ENCODE assay signal across 8 cellular contexts in the genomic region with DNA sequence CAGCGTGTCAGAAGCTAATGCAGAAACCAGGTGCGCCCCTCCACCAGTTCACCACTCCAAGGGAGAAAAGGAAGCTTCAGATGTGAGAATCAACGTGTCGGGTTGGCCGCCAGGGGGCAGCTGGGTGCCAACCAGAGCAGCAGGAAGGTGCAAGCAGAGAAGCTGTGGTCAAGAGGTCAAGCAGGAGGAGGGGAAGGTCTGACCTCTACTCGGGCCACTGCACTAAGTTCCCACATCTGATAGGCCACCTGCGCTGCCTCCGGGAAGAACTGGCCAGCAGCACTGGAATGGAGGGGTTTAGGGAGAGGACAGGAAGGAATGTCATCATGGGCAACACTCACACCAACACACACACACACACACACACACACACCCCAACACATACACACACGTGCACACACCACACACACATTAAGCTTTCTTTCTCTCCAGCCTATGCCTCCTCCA. TPM values are rescaled to one million over a fixed set of nuclear protein-coding genes. Genes with fewer than 3 reads are reported as not detected.
DNase-seq lines count a peak whose midpoint lies in the region; ATAC-seq and TF ChIP-seq lines count a peak whose summit lies in the region.

No MANE protein-coding gene starts in this region.

- H2BK120ac ChIP-seq in mesendoderm (ENCODE audit: low read depth, low read length): no peak overlapping the region

- no peak overlapping the region for H3K23ac ChIP-seq in mesendoderm (ENCODE audit: low read length)

- peaks cover 58% of the 10 kb centered on the region for H3K36me3 Mint-ChIP-seq in activated CD4-positive, alpha-beta memory T cell treated with anti-CD3 and anti-CD28 coated beads for 36 hours

- H2BK5ac ChIP-seq in mesendoderm (ENCODE audit: low read length): no peak overlapping the region

- no peak overlapping the region for H4K8ac ChIP-seq in mesendoderm (ENCODE audit: low read depth, low read length)

- H2AFZ ChIP-seq in DND-41 (ENCODE audit: low read depth, low read length): no peak overlapping the region

- peak; percentile 64 for DNase-seq in DND-41
- DNase-seq in NCI-H510A treated with DMSO at 0.1 percent for 48 hours (lab: John Stamatoyannopoulos, UW): peak; percentile 36
- DNase-seq in activated CD4-positive, alpha-beta memory T cell treated with anti-CD3 and anti-CD28 coated beads for 36 hours: peak; percentile 74
- peak; percentile 39 to 58 (median 40) for DNase-seq in effector memory CD4-positive, alpha-beta T cell
- DNase-seq in mesendoderm: peak; percentile 72
- peak; percentile 40 to 48 for DNase-seq in stimulated activated CD8-positive, alpha-beta memory T cell treated with anti-CD3 and anti-CD28 coated beads, Interleukin-2, amount 100 ng/mL, for 48 hours (ENCODE audit: low read depth in 2 of 2)
- DNase-seq in SJCRH30: no peak

- H3K36me3 ChIP-seq in DND-41 (ENCODE audit: insufficient read depth, low read length): peaks cover 90% of the 10 kb centered on the region
- peaks cover 15 to 94% of the 10 kb centered on the region in 2 experiments; a peak in 2 of 3 replicates for H3K36me3 ChIP-seq in HEK293 (ENCODE audit: control insufficient read depth in 2 of 2, insufficient read depth in 1 of 2, low read length in 2 of 2)
- H3K36me3 ChIP-seq in effector memory CD4-positive, alpha-beta T cell (ENCODE audit: control insufficient read depth, insufficient read depth, low read length): peaks cover 92% of the 10 kb centered on the region
- H3K36me3 ChIP-seq in mesendoderm (ENCODE audit: control insufficient read depth, insufficient read depth, low read length): peaks cover 38% of the 10 kb centered on the region
- peaks cover 93% of the 10 kb centered on the region for H3K36me3 ChIP-seq in SJCRH30

- peak; percentile 57 for ATAC-seq in DND-41 (ENCODE audit: insufficient read depth, low read depth)

- H3K27ac ChIP-seq in DND-41 (ENCODE audit: low read length) (peak overlapping the region; percentile 60), HEK293 (ENCODE audit: extremely low read depth, low read depth, low read length) (no peak overlapping the region), mesendoderm (ENCODE audit: low read depth, low read length) (no peak overlapping the region), SJCRH30 (no peak overlapping the region)
- H3K27ac ChIP-seq in effector memory CD4-positive, alpha-beta T cell (ENCODE audit: insufficient read depth, low read length, poor library complexity, severe bottlenecking): peak overlapping the region; percentile 62

- H3K4ac ChIP-seq in mesendoderm (ENCODE audit: low read depth, low read length): no peak overlapping the region

- CTCF ChIA-PET in HEK293 (lab: Yijun Ruan, JAX): interaction anchor here (0.6 to 11.0 kb wide), 50 partner anchors 9 to 1049 kb away, joined by 3 to 278 read pairs (median 4); a partner anchor contains a TSS
- CTCF ChIA-PET in activated CD4-positive, alpha-beta memory T cell treated with anti-CD3 and anti-CD28 coated beads for 36 hours (lab: Charles Lee): interaction anchor here (0.6 to 16.5 kb wide), 49 partner anchors 11 to 321 kb away, joined by 3 to 553 read pairs (median 5); a partner anchor contains a TSS

- H3K4me3 Mint-ChIP-seq in activated CD4-positive, alpha-beta memory T cell treated with anti-CD3 and anti-CD28 coated beads for 36 hours: no peak overlapping the region

- H4K5ac ChIP-seq in mesendoderm (ENCODE audit: low read length): no peak overlapping the region

- peaks cover 8% of the 10 kb centered on the region for H4K20me1 ChIP-seq in DND-41 (ENCODE audit: insufficient read depth, low read length)

- no peaks in the 10 kb centered on the region for H3K79me1 ChIP-seq in mesendoderm (ENCODE audit: low read length)

- no peaks in the 10 kb centered on the region for H3K79me2 ChIP-seq in DND-41 (ENCODE audit: insufficient read depth, low read length)
- no peaks in the 10 kb centered on the region for H3K79me2 ChIP-seq in mesendoderm (ENCODE audit: control insufficient read depth, insufficient read depth, low read length)

- no peaks in the 10 kb centered on the region for H3K27me3 ChIP-seq in DND-41 (ENCODE audit: insufficient read depth, low read length, poor library complexity)
- H3K27me3 ChIP-seq in effector memory CD4-positive, alpha-beta T cell (replicated peaks; ENCODE audit: control insufficient read depth, insufficient read depth, low read length, poor library complexity, severe bottlenecking): no peaks in the 10 kb centered on the region
- no peaks in the 10 kb centered on the region for H3K27me3 ChIP-seq in mesendoderm (ENCODE audit: insufficient read depth, low read length, poor library complexity)
- H3K27me3 ChIP-seq in SJCRH30: no peaks in the 10 kb centered on the region

- H3K4me1 ChIP-seq in DND-41 (ENCODE audit: insufficient read depth, low read length): peaks cover 35% of the 10 kb centered on the region
- no peaks in the 10 kb centered on the region for H3K4me1 ChIP-seq in HEK293 (ENCODE audit: control insufficient read depth, insufficient read depth, low read length)
- H3K4me1 ChIP-seq in effector memory CD4-positive, alpha-beta T cell (ENCODE audit: control insufficient read depth, insufficient read depth, low read length, poor library complexity, severe bottlenecking): peaks cover 15% of the 10 kb centered on the region
- H3K4me1 ChIP-seq in mesendoderm (ENCODE audit: control insufficient read depth, low read depth, low read length): no peaks in the 10 kb centered on the region
- H3K4me1 ChIP-seq in SJCRH30: no peaks in the 10 kb centered on the region

- H3K4me1 Mint-ChIP-seq in activated CD4-positive, alpha-beta memory T cell treated with anti-CD3 and anti-CD28 coated beads for 36 hours (ENCODE audit: low read depth): peaks cover 64% of the 10 kb centered on the region

- no peak overlapping the region for H2BK15ac ChIP-seq in mesendoderm (replicated peaks; ENCODE audit: low read depth)

- H3K4me3 ChIP-seq in DND-41 (ENCODE audit: low read depth in 1 of 2, low read length in 2 of 2) (no peak overlapping the region), HEK293 (ENCODE audit: low read depth, low read length) (no peak overlapping the region), mesendoderm (ENCODE audit: low read length) (no peak overlapping the region), SJCRH30 (no peak overlapping the region)
- no peak overlapping the region for H3K4me3 ChIP-seq in effector memory CD4-positive, alpha-beta T cell (ENCODE audit: insufficient read depth, low read depth, low read length, poor library complexity, severe bottlenecking)

- no peaks in the 10 kb centered on the region for H3K9me3 Mint-ChIP-seq in activated CD4-positive, alpha-beta memory T cell treated with anti-CD3 and anti-CD28 coated beads for 36 hours

- no CpG with 5 or more reads among the region's 9 CpGs for WGBS in mesendoderm (ENCODE audit: extremely low coverage, insufficient coverage, low lambda C conversion rate)

- peak overlapping the region; percentile 90 for H3K27ac Mint-ChIP-seq in activated CD4-positive, alpha-beta memory T cell treated with anti-CD3 and anti-CD28 coated beads for 36 hours

- no peak overlapping the region for H3K18ac ChIP-seq in mesendoderm (ENCODE audit: low read length)

- H3K56ac ChIP-seq in mesendoderm (ENCODE audit: low read length): no peak overlapping the region

- H3K4me2 ChIP-seq in DND-41 (ENCODE audit: insufficient read depth, low read length): no peak overlapping the region
- no peak overlapping the region for H3K4me2 ChIP-seq in mesendoderm (ENCODE audit: low read length)

- intact Hi-C loops in activated CD4-positive, alpha-beta memory T cell treated with anti-CD3 and anti-CD28 coated beads for 36 hours (cut with micrococcal nuclease): loop anchor here (1.0 to 5.0 kb wide), 4 partner anchors 27 to 191 kb away; no protein-coding TSS in a partner anchor

- H3K9ac ChIP-seq in DND-41 (ENCODE audit: low read depth, low read length) (no peak overlapping the region), mesendoderm (ENCODE audit: low read length) (no peak overlapping the region)

- H3K9me3 ChIP-seq in DND-41 (ENCODE audit: insufficient read depth, low read length, severe bottlenecking) (no peaks in the 10 kb centered on the region), HEK293 (ENCODE audit: control insufficient read depth, insufficient read depth, low read depth, low read length) (no peaks in the 10 kb centered on the region), SJCRH30 (replicated peaks) (no peaks in the 10 kb centered on the region)
- H3K9me3 ChIP-seq in effector memory CD4-positive, alpha-beta T cell (ENCODE audit: control insufficient read depth, low read length): no peaks in the 10 kb centered on the region

- no peaks in the 10 kb centered on the region for H3K27me3 Mint-ChIP-seq in activated CD4-positive, alpha-beta memory T cell treated with anti-CD3 and anti-CD28 coated beads for 36 hours

- H2AK5ac ChIP-seq in mesendoderm (ENCODE audit: low read length): no peak overlapping the region

- POLR2A ChIA-PET in HEK293 (lab: Yijun Ruan, JAX): interaction anchor here (0.6 to 1.5 kb wide), 6 partner anchors 11 to 98 kb away, joined by 3 to 6 read pairs (median 4); a partner anchor contains a TSS
- POLR2A ChIA-PET in activated CD4-positive, alpha-beta memory T cell treated with anti-CD3 and anti-CD28 coated beads for 36 hours (lab: Charles Lee): interaction anchor here (0.6 to 1.5 kb wide), 11 partner anchors 12 to 224 kb away, joined by 3 to 11 read pairs (median 4); a partner anchor contains a TSS

- TF ChIP-seq CTCF in DND-41 (IDR thresholded peaks at IDR 0.05; ENCODE audit: borderline replicate concordance, extremely low read depth, low read length, poor library complexity, severe bottlenecking) (peak; percentile 95), HEK293 (tag by site-specific recombination; IDR thresholded peaks at IDR 0.05) (peak; percentile 83)

TF ChIP-seq in HEK293, 187 proteins besides CTCF, POLR2A, EP300 and RAD21 (continues in another document):
- TF ChIP-seq GLIS1 (tag by site-specific recombination; IDR thresholded peaks at IDR 0.05) (0 out of 2 replicates have a peak, but pooled peaks have one; percentile 5), ZNF776 (tag by site-specific recombination; IDR thresholded peaks at IDR 0.05; ENCODE audit: borderline replicate concordance) (no peak), ZNF394 (tag by site-specific recombination; IDR thresholded peaks at IDR 0.05; ENCODE audit: borderline replicate concordance) (no peak), MZF1 (tag by site-specific recombination; IDR thresholded peaks at IDR 0.05; ENCODE audit: borderline replicate concordance) (no peak), RBAK (tag by site-specific recombination; IDR thresholded peaks at IDR 0.05) (no peak), OVOL3 (tag by site-specific recombination; IDR thresholded peaks at IDR 0.05) (peak; percentile 28; the same call in 1 of the 2 replicates)

RNA-seq across cellular contexts. Expression of a gene that starts 31.4 kb away (rescaled TPM):
- total RNA-seq in activated CD4-positive, alpha-beta memory T cell treated with anti-CD3 and anti-CD28 coated beads for 36 hours: 100 to 1,000 TPM; 430 to 443 TPM
- polyA plus RNA-seq in mesendoderm (2013, experiment 1 of 2): 64.5 TPM
- 62.7 TPM for polyA plus RNA-seq in mesendoderm (2013, experiment 2 of 2)
- 385 and 408 TPM in 2 replicates for total RNA-seq in SJCRH30 (2014; rRNA removed; shearing (Covaris generic))

RNA-seq across cellular contexts. Expression of a gene that starts 45.4 kb away (rescaled TPM):
- 100 to 1,000 TPM; 388 to 401 TPM for total RNA-seq in activated CD4-positive, alpha-beta memory T cell treated with anti-CD3 and anti-CD28 coated beads for 36 hours
- 13.7 TPM for polyA plus RNA-seq in mesendoderm (2013, experiment 1 of 2)
- 14.2 TPM for polyA plus RNA-seq in mesendoderm (2013, experiment 2 of 2)
- total RNA-seq in SJCRH30 (2014; rRNA removed; shearing (Covaris generic)): 56.3 and 57.4 TPM in 2 replicates

Comparison
In these comparisons a context has a peak if more than half of its experiments do, and no peak if none do; other contexts are left out.
1. DNase-seq: peak in DND-41 (single experiment), NCI-H510A treated with DMSO at 0.1 percent for 48 hours (single experiment), activated CD4-positive, alpha-beta memory T cell treated with anti-CD3 and anti-CD28 coated beads for 36 hours (single experiment), effector memory CD4-positive, alpha-beta T cell (3 of 3), mesendoderm (single experiment) and stimulated activated CD8-positive, alpha-beta memory T cell treated with anti-CD3 and anti-CD28 coated beads, Interleukin-2, amount 100 ng/mL, for 48 hours (2 of 2); none in SJCRH30 (0 of 2).
2. H3K27ac ChIP-seq: peak in DND-41 (single experiment) and effector memory CD4-positive, alpha-beta T cell (single experiment); none in HEK293 (single experiment), mesendoderm (single experiment) and SJCRH30 (single experiment).